In genomic region chr6:35085359-35086281, GRCh38 we compare ENCODE assay signal across 29 cellular contexts. TPM values are rescaled to one million over a fixed set of nuclear protein-coding genes. Genes with fewer than 3 reads are reported as not detected.
A peak's percentile ranks its signal among the peaks of the same experiment; 100 is the strongest.
DNase-seq lines count a peak whose midpoint lies in the region; ATAC-seq and TF ChIP-seq lines count a peak whose summit lies in the region.
"Had no signal": no experiment of that assay in that cellular context is flagged by ENCODE, and none has a peak within 500 bp of the region (broad histone marks: within the 10 kb centered on the region; RNA-seq: fewer than 3 reads in every experiment).

No MANE protein-coding gene starts in this region.

- peaks cover 8% of the 10 kb centered on the region for H3K9me1 ChIP-seq in IMR-90 (ENCODE audit: insufficient read depth, low read length)

- no peak for TF ChIP-seq RAD21 in IMR-90 (IDR thresholded peaks at IDR 0.05; ENCODE audit: low read length)

- no peak overlapping the region for H3K14ac ChIP-seq in IMR-90 (replicated peaks; ENCODE audit: low read depth, low read length)

- H3K4me1 ChIP-seq in IMR-90 (ENCODE audit: control insufficient read depth, insufficient read depth, low read length) (peaks cover 10% of the 10 kb centered on the region), stomach smooth muscle (ENCODE audit: control insufficient read depth, insufficient read depth, low read length) (peaks cover 63% of the 10 kb centered on the region), testis (peaks cover 28% of the 10 kb centered on the region)
- H3K4me1 ChIP-seq: prostate gland had no signal

- 94% methylated on average over 15 of the region's 30 CpGs; no CpG with 5 or more reads in 1 of the 2 experiments for WGBS in IMR-90 (ENCODE audit: extremely low coverage in 2 of 2, insufficient read length in 1 of 2), 2 experiments
- WGBS in testis, 2 donors, result 91 to 93% methylated on average over 17 to 30 of the region's 30 CpGs

- H3K4ac ChIP-seq in IMR-90 (ENCODE audit: low read depth, low read length), result no peak overlapping the region

- H3K9me3 ChIP-seq in IMR-90 (ENCODE audit: control insufficient read depth, insufficient read depth, low read length) (no peaks in the 10 kb centered on the region), stomach smooth muscle (ENCODE audit: control insufficient read depth in 2 of 2, low read length in 2 of 2) (no peaks in the 10 kb centered on the region), testis (no peaks in the 10 kb centered on the region)
- H3K9me3 ChIP-seq: MG63, prostate gland, tibial nerve had no signal

- CTCF ChIA-PET in IMR-90 (lab: Yijun Ruan, JAX), result no interaction called here

- no peak overlapping the region for H4K8ac ChIP-seq in IMR-90 (ENCODE audit: low read depth in 2 of 2, low read length in 2 of 2)

- H4K20me1 ChIP-seq in IMR-90 (ENCODE audit: insufficient read depth, low read length), result no peaks in the 10 kb centered on the region; the same call in 1 of the 2 replicates

- dilution Hi-C loops in IMR-90 (cut with HindIII; ENCODE audit: low sequenced_read_pairs, unreplicated experiment), result no loop called here

- H4K5ac ChIP-seq in IMR-90 (ENCODE audit: low read depth, low read length), result no peak overlapping the region

- no peak for ATAC-seq in IMR-90 (ENCODE audit: low read depth)
- ATAC-seq in activated CD4-positive, CD25-positive, alpha-beta regulatory T cell treated with anti-CD3 and anti-CD28 coated beads, Interleukin-2, amount 50 U/mL, for 24 hours, result no peak
- ATAC-seq: activated CD8-positive, alpha-beta T cell treated with anti-CD3 and anti-CD28 coated beads for 36 hours had no signal

- no peak overlapping the region for H2AFZ ChIP-seq in IMR-90 (replicated peaks; ENCODE audit: low read length, poor library complexity)
- H2AFZ ChIP-seq: hepatocyte had no signal

- H3K18ac ChIP-seq in IMR-90 (ENCODE audit: low read depth, low read length), result no peak overlapping the region

- no peaks in the 10 kb centered on the region for H3K27me3 ChIP-seq in IMR-90 (ENCODE audit: control insufficient read depth, insufficient read depth, low read length)
- H3K27me3 ChIP-seq in stomach smooth muscle (ENCODE audit: control insufficient read depth in 1 of 2, insufficient read depth in 2 of 2, low read length in 2 of 2), result no peaks in the 10 kb centered on the region
- H3K27me3 ChIP-seq in testis, result no peaks in the 10 kb centered on the region
- H3K27me3 ChIP-seq: hepatocyte, MG63, tibial nerve had no signal

- no peaks in the 10 kb centered on the region for H3K79me1 ChIP-seq in IMR-90 (ENCODE audit: low read depth in 1 of 2, low read length in 2 of 2)

- intact Hi-C loops in IMR-90 (cut with micrococcal nuclease) (no loop called here), testis (cut with DNase I; ENCODE audit: low total_unique reads) (no loop called here)

- H2BK120ac ChIP-seq in IMR-90 (ENCODE audit: low read depth, low read length), result no peak overlapping the region

- H3K4me2 ChIP-seq in IMR-90 (ENCODE audit: low read depth, low read length), result no peak overlapping the region
- H3K4me2 ChIP-seq: hepatocyte had no signal

- no peak overlapping the region for H3K56ac ChIP-seq in IMR-90 (ENCODE audit: extremely low read depth, insufficient read depth, low read length)

- peak; percentile 2 for DNase-seq in activated CD4-positive, alpha-beta T cell treated with anti-CD3 and anti-CD28 coated beads for 1 hour
- DNase-seq in activated CD4-positive, alpha-beta T cell treated with anti-CD3 and anti-CD28 coated beads for 48 hours, result no peak
- DNase-seq in IMR-90 (no peak), iPS-NIHi11 (ENCODE audit: low spot score) (peak; percentile 11), midbrain (lab: John Stamatoyannopoulos, UW) (no peak), testis (no peak)
- DNase-seq: activated CD8-positive, alpha-beta T cell treated with anti-CD3 and anti-CD28 coated beads for 36 hours; activated gamma-delta T cell treated with Interleukin-2 at 50 U/mL for 16 hours; CD8-positive, alpha-beta memory T cell; DMS153; effector CD4-positive, alpha-beta T cell; erythroblast; foreskin fibroblast; KBM-7; MG63; NCI-H2081 treated with DMSO at 0.1 percent for 48 hours; NCI-H345; NCI-H748 treated with DMSO at 0.1 percent for 48 hours had no signal

- no peak overlapping the region for H3K23ac ChIP-seq in IMR-90 (ENCODE audit: low read depth, low read length)

- no peak overlapping the region for H3K4me3 ChIP-seq in IMR-90 (ENCODE audit: insufficient read depth, low read depth, low read length)
- H3K4me3 ChIP-seq in stomach smooth muscle (ENCODE audit: low read length in 2 of 2), result no peak overlapping the region
- no peak overlapping the region for H3K4me3 ChIP-seq in testis
- H3K4me3 ChIP-seq: hepatocyte, MG63, prostate gland, tibial nerve had no signal

- H2BK15ac ChIP-seq in IMR-90 (ENCODE audit: low read depth, low read length), result no peak overlapping the region

- no peak overlapping the region for H4K91ac ChIP-seq in IMR-90 (ENCODE audit: insufficient read depth, low read depth, low read length)

- BruUV-seq in IMR-90 (replicated peaks; lab: Mats Ljungman, UMichigan), result no TSS peak

- peaks cover 57% of the 10 kb centered on the region for H3K36me3 ChIP-seq in IMR-90 (ENCODE audit: control insufficient read depth, insufficient read depth, low read length)
- peaks cover 69 to 82% of the 10 kb centered on the region in 2 donors for H3K36me3 ChIP-seq in stomach smooth muscle (ENCODE audit: control insufficient read depth in 2 of 2, insufficient read depth in 2 of 2, low read length in 2 of 2)
- no peaks in the 10 kb centered on the region for H3K36me3 ChIP-seq in testis (ENCODE audit: low read depth, missing control alignments)

- H2BK5ac ChIP-seq in IMR-90 (ENCODE audit: low read depth, low read length, poor library complexity, severe bottlenecking), result no peak overlapping the region

- H3K27ac ChIP-seq in IMR-90 (ENCODE audit: insufficient read depth, low read length) (no peak overlapping the region), stomach smooth muscle (ENCODE audit: low read length) (peak overlapping the region; percentile 66), testis (no peak overlapping the region)
- H3K27ac ChIP-seq: hepatocyte, prostate gland had no signal

- no peak overlapping the region for H3K9ac ChIP-seq in IMR-90 (ENCODE audit: low read depth, low read length)
- no peak overlapping the region for H3K9ac ChIP-seq in stomach smooth muscle (ENCODE audit: low read length in 2 of 2)

- TF ChIP-seq POLR2A in IMR-90 (IDR thresholded peaks at IDR 0.05; ENCODE audit: low read depth, low read length) (no peak), testis (IDR thresholded peaks at IDR 0.05) (no peak)

- H2AK5ac ChIP-seq in IMR-90 (ENCODE audit: low read depth, low read length), result peak overlapping the region; percentile 60; the same call in 1 of the 2 replicates

- H2BK20ac ChIP-seq in IMR-90 (ENCODE audit: low read depth, low read length), result no peak overlapping the region

- no peak overlapping the region for H2AK9ac ChIP-seq in IMR-90 (replicated peaks; ENCODE audit: low read depth, low read length, poor library complexity)

- in situ Hi-C loops in IMR-90 (cut with MboI; ENCODE audit: low sequenced_read_pairs), result no loop called here

- TF ChIP-seq CTCF in IMR-90 (conservative IDR thresholded peaks at IDR 0.05; ENCODE audit: low read depth, low read length), result no peak
- TF ChIP-seq CTCF in testis (IDR thresholded peaks at IDR 0.05), result no peak

- POLR2A ChIA-PET in IMR-90 (lab: Charles Lee; ENCODE audit: unreplicated experiment), result no interaction called here

TF ChIP-seq in IMR-90, 13 proteins besides CTCF, POLR2A, EP300 and RAD21:
- no peak for TF ChIP-seq CEBPB (IDR thresholded peaks at IDR 0.05; ENCODE audit: low read depth, low read length)

RNA-seq across cellular contexts. Expression of gene TCP11, which starts 55.5 kb away (rescaled TPM):
- total RNA-seq in IMR-90 (2012; rRNA removed), result 0.36 and 0.56 TPM in 2 replicates
- polyA plus RNA-seq in IMR-90 (2012; rRNA removed), result 0.30 and 0.34 TPM in 2 replicates
- 0.16 TPM in 1 of 2 replicates, not detected in the other for polyA plus RNA-seq in IMR-90 (2012; cell fraction: cytosol; rRNA removed)
- 0.09 and 0.11 TPM in 2 replicates for polyA plus RNA-seq in IMR-90 (2012; cell fraction: nucleus; rRNA removed; ENCODE audit: low replicate concordance)
- 100 to 1,000 TPM; 193 to 639 TPM for total RNA-seq in testis
- 1,044 TPM for polyA plus RNA-seq in testis (ENCODE audit: insufficient read depth, low read depth, low replicate concordance)
- total RNA-seq: A172; activated CD8-positive, alpha-beta T cell treated with anti-CD3 and anti-CD28 coated beads for 36 hours; CD8-positive, alpha-beta memory T cell; G401; hepatocyte; HT1080; mucosa of gallbladder; RPMI7951; SK-MEL-5 had no signal
- polyA plus RNA-seq: CD8-positive, alpha-beta memory T cell; hepatocyte had no signal

Comparison
In these comparisons a context has a peak if more than half of its experiments do, and no peak if none do; other contexts are left out.
1. DNase-seq: peak in activated CD4-positive, alpha-beta T cell treated with anti-CD3 and anti-CD28 coated beads for 1 hour (single experiment) and iPS-NIHi11 (single experiment); none in activated CD4-positive, alpha-beta T cell treated with anti-CD3 and anti-CD28 coated beads for 48 hours (single experiment), IMR-90 (single experiment), midbrain (single experiment) and testis (single experiment).
2. RNA of gene TCP11, which starts 55.5 kb away (total RNA-seq): 193 to 639 TPM in testis; 0.36 to 0.56 TPM in IMR-90; every median in the first group is over 100 times any median in the second.